1 cellular context compared by ENCODE assay signal in the genomic region with DNA sequence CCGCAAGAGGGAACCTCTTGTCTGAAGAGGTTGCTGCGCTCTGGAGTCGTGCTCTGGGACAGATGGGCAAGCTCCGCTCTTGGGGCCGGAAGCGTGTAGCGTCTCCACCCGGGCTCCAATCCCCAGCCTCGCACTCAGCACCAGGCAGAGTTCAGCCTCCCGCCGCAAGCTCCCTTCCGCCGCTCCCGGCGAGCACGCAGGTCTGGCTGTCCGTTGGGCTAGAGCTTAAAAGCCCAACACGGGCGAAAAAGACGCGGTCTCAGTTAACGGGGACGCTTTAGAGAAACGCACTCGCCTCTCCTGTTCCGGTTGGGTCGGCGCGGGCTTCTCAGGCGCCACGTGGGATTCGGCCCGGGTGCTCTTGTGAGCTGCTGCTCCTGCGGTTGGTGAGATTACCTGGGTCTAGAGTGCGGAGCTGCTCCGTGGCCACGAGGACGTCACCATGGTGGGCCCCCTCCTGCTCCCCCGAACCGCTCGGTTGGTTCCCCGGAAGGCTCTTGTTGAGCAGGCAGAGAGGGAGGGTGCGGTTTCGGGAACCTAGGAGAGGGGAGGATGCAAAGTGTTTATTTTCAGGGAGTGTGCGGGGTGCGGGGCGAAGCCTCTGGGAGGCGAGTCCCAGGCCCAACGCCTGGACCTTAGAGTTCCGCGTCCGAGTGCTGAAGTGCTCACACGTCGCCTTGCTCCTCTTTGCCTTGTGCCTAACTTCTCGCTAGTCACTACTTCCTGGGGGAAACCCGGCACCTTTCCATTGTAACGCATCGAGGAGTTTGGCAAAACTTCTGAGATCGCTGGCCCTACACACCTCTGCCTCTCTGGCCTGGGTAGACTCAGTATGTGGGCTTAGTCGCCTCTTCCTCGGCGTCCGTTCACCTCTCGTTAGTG.
TF ChIP-seq lines count a peak whose summit lies in the region.

A gene (plus strand): TSS at position 331 of the 882 bp plus-strand sequence. CDS start 112 bp downstream, at position 443.

TF ChIP-seq in HEK293, 187 proteins besides CTCF, POLR2A, EP300 and RAD21 (continued from another document and continues in another):
- TF ChIP-seq, protein P1, sequence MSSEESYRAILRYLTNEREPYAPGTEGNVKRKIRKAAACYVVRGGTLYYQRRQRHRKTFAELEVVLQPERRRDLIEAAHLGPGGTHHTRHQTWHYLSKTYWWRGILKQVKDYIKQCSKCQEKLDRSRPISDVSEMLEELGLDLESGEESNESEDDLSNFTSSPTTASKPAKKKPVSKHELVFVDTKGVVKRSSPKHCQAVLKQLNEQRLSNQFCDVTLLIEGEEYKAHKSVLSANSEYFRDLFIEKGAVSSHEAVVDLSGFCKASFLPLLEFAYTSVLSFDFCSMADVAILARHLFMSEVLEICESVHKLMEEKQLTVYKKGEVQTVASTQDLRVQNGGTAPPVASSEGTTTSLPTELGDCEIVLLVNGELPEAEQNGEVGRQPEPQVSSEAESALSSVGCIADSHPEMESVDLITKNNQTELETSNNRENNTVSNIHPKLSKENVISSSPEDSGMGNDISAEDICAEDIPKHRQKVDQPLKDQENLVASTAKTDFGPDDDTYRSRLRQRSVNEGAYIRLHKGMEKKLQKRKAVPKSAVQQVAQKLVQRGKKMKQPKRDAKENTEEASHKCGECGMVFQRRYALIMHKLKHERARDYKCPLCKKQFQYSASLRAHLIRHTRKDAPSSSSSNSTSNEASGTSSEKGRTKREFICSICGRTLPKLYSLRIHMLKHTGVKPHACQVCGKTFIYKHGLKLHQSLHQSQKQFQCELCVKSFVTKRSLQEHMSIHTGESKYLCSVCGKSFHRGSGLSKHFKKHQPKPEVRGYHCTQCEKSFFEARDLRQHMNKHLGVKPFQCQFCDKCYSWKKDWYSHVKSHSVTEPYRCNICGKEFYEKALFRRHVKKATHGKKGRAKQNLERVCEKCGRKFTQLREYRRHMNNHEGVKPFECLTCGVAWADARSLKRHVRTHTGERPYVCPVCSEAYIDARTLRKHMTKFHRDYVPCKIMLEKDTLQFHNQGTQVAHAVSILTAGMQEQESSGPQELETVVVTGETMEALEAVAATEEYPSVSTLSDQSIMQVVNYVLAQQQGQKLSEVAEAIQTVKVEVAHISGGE (tag by site-specific recombination; conservative IDR thresholded peaks at IDR 0.05; ENCODE audit: low read depth): peak; percentile 99
- TF ChIP-seq ZNF146 (tag by site-specific recombination; IDR thresholded peaks at IDR 0.05): no peak
- no peak for TF ChIP-seq ZNF37A (tag by site-specific recombination; IDR thresholded peaks at IDR 0.05)
- TF ChIP-seq, protein P2, sequence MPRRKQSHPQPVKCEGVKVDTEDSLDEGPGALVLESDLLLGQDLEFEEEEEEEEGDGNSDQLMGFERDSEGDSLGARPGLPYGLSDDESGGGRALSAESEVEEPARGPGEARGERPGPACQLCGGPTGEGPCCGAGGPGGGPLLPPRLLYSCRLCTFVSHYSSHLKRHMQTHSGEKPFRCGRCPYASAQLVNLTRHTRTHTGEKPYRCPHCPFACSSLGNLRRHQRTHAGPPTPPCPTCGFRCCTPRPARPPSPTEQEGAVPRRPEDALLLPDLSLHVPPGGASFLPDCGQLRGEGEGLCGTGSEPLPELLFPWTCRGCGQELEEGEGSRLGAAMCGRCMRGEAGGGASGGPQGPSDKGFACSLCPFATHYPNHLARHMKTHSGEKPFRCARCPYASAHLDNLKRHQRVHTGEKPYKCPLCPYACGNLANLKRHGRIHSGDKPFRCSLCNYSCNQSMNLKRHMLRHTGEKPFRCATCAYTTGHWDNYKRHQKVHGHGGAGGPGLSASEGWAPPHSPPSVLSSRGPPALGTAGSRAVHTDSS (tag by site-specific recombination; IDR thresholded peaks at IDR 0.05): no peak
- no peak for TF ChIP-seq ZNF747 (tag by site-specific recombination; IDR thresholded peaks at IDR 0.05)
- no peak for TF ChIP-seq ZNF239 (tag by site-specific recombination; IDR thresholded peaks at IDR 0.05)
- no peak for TF ChIP-seq ZNF791 (tag by site-specific recombination; IDR thresholded peaks at IDR 0.05)
- TF ChIP-seq, protein P3, sequence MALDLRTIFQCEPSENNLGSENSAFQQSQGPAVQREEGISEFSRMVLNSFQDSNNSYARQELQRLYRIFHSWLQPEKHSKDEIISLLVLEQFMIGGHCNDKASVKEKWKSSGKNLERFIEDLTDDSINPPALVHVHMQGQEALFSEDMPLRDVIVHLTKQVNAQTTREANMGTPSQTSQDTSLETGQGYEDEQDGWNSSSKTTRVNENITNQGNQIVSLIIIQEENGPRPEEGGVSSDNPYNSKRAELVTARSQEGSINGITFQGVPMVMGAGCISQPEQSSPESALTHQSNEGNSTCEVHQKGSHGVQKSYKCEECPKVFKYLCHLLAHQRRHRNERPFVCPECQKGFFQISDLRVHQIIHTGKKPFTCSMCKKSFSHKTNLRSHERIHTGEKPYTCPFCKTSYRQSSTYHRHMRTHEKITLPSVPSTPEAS (tag by site-specific recombination; IDR thresholded peaks at IDR 0.05): no peak
- TF ChIP-seq, protein P4, sequence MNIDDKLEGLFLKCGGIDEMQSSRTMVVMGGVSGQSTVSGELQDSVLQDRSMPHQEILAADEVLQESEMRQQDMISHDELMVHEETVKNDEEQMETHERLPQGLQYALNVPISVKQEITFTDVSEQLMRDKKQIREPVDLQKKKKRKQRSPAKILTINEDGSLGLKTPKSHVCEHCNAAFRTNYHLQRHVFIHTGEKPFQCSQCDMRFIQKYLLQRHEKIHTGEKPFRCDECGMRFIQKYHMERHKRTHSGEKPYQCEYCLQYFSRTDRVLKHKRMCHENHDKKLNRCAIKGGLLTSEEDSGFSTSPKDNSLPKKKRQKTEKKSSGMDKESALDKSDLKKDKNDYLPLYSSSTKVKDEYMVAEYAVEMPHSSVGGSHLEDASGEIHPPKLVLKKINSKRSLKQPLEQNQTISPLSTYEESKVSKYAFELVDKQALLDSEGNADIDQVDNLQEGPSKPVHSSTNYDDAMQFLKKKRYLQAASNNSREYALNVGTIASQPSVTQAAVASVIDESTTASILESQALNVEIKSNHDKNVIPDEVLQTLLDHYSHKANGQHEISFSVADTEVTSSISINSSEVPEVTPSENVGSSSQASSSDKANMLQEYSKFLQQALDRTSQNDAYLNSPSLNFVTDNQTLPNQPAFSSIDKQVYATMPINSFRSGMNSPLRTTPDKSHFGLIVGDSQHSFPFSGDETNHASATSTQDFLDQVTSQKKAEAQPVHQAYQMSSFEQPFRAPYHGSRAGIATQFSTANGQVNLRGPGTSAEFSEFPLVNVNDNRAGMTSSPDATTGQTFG (tag by site-specific recombination; IDR thresholded peaks at IDR 0.05; ENCODE audit: borderline replicate concordance): no peak
- TF ChIP-seq, protein P5, sequence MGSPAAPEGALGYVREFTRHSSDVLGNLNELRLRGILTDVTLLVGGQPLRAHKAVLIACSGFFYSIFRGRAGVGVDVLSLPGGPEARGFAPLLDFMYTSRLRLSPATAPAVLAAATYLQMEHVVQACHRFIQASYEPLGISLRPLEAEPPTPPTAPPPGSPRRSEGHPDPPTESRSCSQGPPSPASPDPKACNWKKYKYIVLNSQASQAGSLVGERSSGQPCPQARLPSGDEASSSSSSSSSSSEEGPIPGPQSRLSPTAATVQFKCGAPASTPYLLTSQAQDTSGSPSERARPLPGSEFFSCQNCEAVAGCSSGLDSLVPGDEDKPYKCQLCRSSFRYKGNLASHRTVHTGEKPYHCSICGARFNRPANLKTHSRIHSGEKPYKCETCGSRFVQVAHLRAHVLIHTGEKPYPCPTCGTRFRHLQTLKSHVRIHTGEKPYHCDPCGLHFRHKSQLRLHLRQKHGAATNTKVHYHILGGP (tag by site-specific recombination; IDR thresholded peaks at IDR 0.05): no peak
- TF ChIP-seq SALL2 (tag by site-specific recombination; IDR thresholded peaks at IDR 0.05; ENCODE audit: borderline replicate concordance): no peak
- TF ChIP-seq ZNF423 (tag by site-specific recombination; IDR thresholded peaks at IDR 0.05): no peak
- no peak for TF ChIP-seq ZNF404 (tag by site-specific recombination; IDR thresholded peaks at IDR 0.05)
- TF ChIP-seq, protein P6, sequence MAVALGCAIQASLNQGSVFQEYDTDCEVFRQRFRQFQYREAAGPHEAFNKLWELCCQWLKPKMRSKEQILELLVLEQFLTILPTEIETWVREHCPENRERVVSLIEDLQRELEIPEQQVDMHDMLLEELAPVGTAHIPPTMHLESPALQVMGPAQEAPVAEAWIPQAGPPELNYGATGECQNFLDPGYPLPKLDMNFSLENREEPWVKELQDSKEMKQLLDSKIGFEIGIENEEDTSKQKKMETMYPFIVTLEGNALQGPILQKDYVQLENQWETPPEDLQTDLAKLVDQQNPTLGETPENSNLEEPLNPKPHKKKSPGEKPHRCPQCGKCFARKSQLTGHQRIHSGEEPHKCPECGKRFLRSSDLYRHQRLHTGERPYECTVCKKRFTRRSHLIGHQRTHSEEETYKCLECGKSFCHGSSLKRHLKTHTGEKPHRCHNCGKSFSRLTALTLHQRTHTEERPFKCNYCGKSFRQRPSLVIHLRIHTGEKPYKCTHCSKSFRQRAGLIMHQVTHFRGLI (tag by site-specific recombination; IDR thresholded peaks at IDR 0.05): peak; percentile 95
- no peak for TF ChIP-seq GFI1B (tag by site-specific recombination; IDR thresholded peaks at IDR 0.05)
- no peak for TF ChIP-seq ZNF664 (tag by site-specific recombination; IDR thresholded peaks at IDR 0.05)
- no peak for TF ChIP-seq ZNF138 (tag by site-specific recombination; IDR thresholded peaks at IDR 0.05; ENCODE audit: borderline replicate concordance)
- no peak for TF ChIP-seq ZBTB1 (tag by site-specific recombination; IDR thresholded peaks at IDR 0.05)
- no peak for TF ChIP-seq ZNF169 (tag by site-specific recombination; IDR thresholded peaks at IDR 0.05)
- TF ChIP-seq, protein P7, sequence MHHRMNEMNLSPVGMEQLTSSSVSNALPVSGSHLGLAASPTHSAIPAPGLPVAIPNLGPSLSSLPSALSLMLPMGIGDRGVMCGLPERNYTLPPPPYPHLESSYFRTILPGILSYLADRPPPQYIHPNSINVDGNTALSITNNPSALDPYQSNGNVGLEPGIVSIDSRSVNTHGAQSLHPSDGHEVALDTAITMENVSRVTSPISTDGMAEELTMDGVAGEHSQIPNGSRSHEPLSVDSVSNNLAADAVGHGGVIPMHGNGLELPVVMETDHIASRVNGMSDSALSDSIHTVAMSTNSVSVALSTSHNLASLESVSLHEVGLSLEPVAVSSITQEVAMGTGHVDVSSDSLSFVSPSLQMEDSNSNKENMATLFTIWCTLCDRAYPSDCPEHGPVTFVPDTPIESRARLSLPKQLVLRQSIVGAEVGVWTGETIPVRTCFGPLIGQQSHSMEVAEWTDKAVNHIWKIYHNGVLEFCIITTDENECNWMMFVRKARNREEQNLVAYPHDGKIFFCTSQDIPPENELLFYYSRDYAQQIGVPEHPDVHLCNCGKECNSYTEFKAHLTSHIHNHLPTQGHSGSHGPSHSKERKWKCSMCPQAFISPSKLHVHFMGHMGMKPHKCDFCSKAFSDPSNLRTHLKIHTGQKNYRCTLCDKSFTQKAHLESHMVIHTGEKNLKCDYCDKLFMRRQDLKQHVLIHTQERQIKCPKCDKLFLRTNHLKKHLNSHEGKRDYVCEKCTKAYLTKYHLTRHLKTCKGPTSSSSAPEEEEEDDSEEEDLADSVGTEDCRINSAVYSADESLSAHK (tag by site-specific recombination; IDR thresholded peaks at IDR 0.05): 0 out of 2 replicates have a peak, but pooled peaks have one; percentile 32
- no peak for TF ChIP-seq ZSCAN16 (tag by site-specific recombination; IDR thresholded peaks at IDR 0.05)
- no peak for TF ChIP-seq SCRT1 (tag by site-specific recombination; IDR thresholded peaks at IDR 0.05; ENCODE audit: borderline replicate concordance)
- no peak for TF ChIP-seq ZNF837 (tag by site-specific recombination; IDR thresholded peaks at IDR 0.05)
- TF ChIP-seq MEIS1 (CRISPR knock-in tag; IDR thresholded peaks at IDR 0.05; ENCODE audit: borderline replicate concordance): no peak
- no peak for TF ChIP-seq ZNF426 (tag by site-specific recombination; IDR thresholded peaks at IDR 0.05)
- TF ChIP-seq ZNF311 (tag by site-specific recombination; IDR thresholded peaks at IDR 0.05; ENCODE audit: borderline replicate concordance): no peak
- TF ChIP-seq KLF7 (tag by site-specific recombination; IDR thresholded peaks at IDR 0.05; ENCODE audit: borderline replicate concordance): no peak
- TF ChIP-seq ZNF248 (tag by site-specific recombination; IDR thresholded peaks at IDR 0.05): no peak
- TF ChIP-seq ZBTB8A (tag by site-specific recombination; IDR thresholded peaks at IDR 0.05): peak; percentile 65
- no peak for TF ChIP-seq ZNF792 (tag by site-specific recombination; IDR thresholded peaks at IDR 0.05)
- no peak for TF ChIP-seq REPIN1 (tag by site-specific recombination; IDR thresholded peaks at IDR 0.05; ENCODE audit: low read depth)
- no peak for TF ChIP-seq ZNF529 (tag by site-specific recombination; IDR thresholded peaks at IDR 0.05; ENCODE audit: insufficient replicate concordance)
- TF ChIP-seq, protein P8, sequence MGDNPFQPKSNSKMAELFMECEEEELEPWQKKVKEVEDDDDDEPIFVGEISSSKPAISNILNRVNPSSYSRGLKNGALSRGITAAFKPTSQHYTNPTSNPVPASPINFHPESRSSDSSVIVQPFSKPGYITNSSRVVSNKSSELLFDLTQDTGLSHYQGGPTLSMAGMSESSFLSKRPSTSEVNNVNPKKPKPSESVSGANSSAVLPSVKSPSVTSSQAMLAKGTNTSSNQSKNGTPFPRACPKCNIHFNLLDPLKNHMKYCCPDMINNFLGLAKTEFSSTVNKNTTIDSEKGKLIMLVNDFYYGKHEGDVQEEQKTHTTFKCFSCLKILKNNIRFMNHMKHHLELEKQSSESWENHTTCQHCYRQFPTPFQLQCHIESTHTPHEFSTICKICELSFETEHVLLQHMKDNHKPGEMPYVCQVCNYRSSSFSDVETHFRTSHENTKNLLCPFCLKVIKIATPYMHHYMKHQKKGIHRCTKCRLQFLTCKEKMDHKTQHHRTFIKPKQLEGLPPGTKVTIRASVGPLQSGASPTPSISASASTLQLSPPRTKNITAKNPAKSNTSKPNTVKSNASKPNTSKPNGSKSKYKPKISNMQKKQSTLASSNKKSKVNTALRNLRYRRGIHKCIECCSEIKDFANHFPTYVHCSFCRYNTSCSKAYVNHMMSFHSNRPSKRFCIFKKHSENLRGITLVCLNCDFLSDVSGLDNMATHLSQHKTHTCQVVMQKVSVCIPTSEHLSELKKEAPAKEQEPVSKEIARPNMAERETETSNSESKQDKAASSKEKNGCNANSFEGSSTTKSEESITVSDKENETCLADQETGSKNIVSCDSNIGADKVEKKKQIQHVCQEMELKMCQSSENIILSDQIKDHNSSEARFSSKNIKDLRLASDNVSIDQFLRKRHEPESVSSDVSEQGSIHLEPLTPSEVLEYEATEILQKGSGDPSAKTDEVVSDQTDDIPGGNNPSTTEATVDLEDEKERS (tag by site-specific recombination; IDR thresholded peaks at IDR 0.05): no peak
- peak; percentile 63 for TF ChIP-seq KLF8 (tag by site-specific recombination; IDR thresholded peaks at IDR 0.05)
- TF ChIP-seq, protein P9, sequence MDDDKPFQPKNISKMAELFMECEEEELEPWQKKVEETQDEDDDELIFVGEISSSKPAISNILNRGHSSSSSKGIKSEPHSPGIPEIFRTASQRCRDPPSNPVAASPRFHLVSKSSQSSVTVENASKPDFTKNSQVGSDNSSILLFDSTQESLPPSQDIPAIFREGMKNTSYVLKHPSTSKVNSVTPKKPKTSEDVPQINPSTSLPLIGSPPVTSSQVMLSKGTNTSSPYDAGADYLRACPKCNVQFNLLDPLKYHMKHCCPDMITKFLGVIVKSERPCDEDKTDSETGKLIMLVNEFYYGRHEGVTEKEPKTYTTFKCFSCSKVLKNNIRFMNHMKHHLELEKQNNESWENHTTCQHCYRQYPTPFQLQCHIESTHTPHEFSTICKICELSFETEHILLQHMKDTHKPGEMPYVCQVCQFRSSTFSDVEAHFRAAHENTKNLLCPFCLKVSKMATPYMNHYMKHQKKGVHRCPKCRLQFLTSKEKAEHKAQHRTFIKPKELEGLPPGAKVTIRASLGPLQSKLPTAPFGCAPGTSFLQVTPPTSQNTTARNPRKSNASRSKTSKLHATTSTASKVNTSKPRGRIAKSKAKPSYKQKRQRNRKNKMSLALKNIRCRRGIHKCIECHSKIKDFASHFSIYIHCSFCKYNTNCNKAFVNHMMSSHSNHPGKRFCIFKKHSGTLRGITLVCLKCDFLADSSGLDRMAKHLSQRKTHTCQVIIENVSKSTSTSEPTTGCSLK (tag by site-specific recombination; IDR thresholded peaks at IDR 0.05): no peak
